12 cellular contexts compared by ENCODE assay signal in genomic region chr19:54172413-54172763, GRCh38. TPM values are rescaled to one million over a fixed set of nuclear protein-coding genes. Genes with fewer than 3 reads are reported as not detected.
DNase-seq lines count a peak whose midpoint lies in the region; ATAC-seq and TF ChIP-seq lines count a peak whose summit lies in the region.
"Had no signal": no experiment of that assay in that cellular context is flagged by ENCODE, and none has a peak within 500 bp of the region (broad histone marks: within the 10 kb centered on the region; RNA-seq: fewer than 3 reads in every experiment).

No MANE protein-coding gene starts in this region.

- H2AFZ ChIP-seq in GM23338: no peak overlapping the region
- no peak overlapping the region for H2AFZ ChIP-seq in trophoblast cell (ENCODE audit: insufficient read depth, low read length, poor library complexity)

- H3K27ac ChIP-seq in GM23338 (ENCODE audit: low read depth) (peak overlapping the region; percentile 73), Panc1 (ENCODE audit: low read length) (peak overlapping the region; percentile 36), right cardiac atrium (ENCODE audit: low read length) (no peak overlapping the region), trophoblast cell (ENCODE audit: low read depth, low read length) (peak overlapping the region; percentile 3)
- H3K27ac ChIP-seq: SJCRH30 had no signal

- H3K14ac ChIP-seq in trophoblast cell (ENCODE audit: low read length): peak overlapping the region; percentile 20

- H2BK12ac ChIP-seq in trophoblast cell (ENCODE audit: low read length): no peak overlapping the region

- BruUV-seq in Panc1 (replicated peaks; lab: Mats Ljungman, UMichigan): no TSS peak

- H3K9me2 ChIP-seq in GM23338 (ENCODE audit: insufficient read depth): no peaks in the 10 kb centered on the region

- peak overlapping the region; percentile 84 for H3K4me3 Mint-ChIP-seq in GM23338

- no peak overlapping the region for H2BK5ac ChIP-seq in trophoblast cell (ENCODE audit: low read depth, low read length, poor library complexity)

- intact Hi-C loops in Panc1 (cut with micrococcal nuclease; ENCODE audit: unreplicated experiment) (no loop called here), right cardiac atrium (cut with DNase I) (loop anchor here in 1 of 4 donors (5.0 kb wide), 1 partner anchor 60 kb away; no protein-coding TSS in a partner anchor)

- H3K9me3 ChIP-seq in Panc1 (ENCODE audit: control insufficient read depth, insufficient read depth, low read depth, low read length) (no peaks in the 10 kb centered on the region), right cardiac atrium (ENCODE audit: control insufficient read depth, low read length) (no peaks in the 10 kb centered on the region), trophoblast cell (ENCODE audit: insufficient read depth, low read depth, low read length) (peaks cover 1% of the 10 kb centered on the region)
- H3K9me3 ChIP-seq: SJCRH30 had no signal

- no peaks in the 10 kb centered on the region for H4K20me1 ChIP-seq in GM23338 (replicated peaks; ENCODE audit: insufficient read depth)

- no peak overlapping the region for H4K12ac ChIP-seq in trophoblast cell (ENCODE audit: low read depth, low read length)

- peaks cover 10% of the 10 kb centered on the region for H3K36me3 Mint-ChIP-seq in GM23338 (ENCODE audit: low read depth)

- peaks cover 13% of the 10 kb centered on the region for H3F3A ChIP-seq in GM23338 (replicated peaks; ENCODE audit: low read depth)

- peaks cover 4% of the 10 kb centered on the region for H3K79me1 ChIP-seq in trophoblast cell (ENCODE audit: low read length)

- peak overlapping the region; percentile 7 for H3K9ac ChIP-seq in trophoblast cell (ENCODE audit: low read length)

- peak overlapping the region; percentile 90 for H3K27ac Mint-ChIP-seq in GM23338
- H3K27ac Mint-ChIP-seq: activated T-helper 2 cell treated with anti-CD3 and anti-CD28 coated beads, Interferon-gamma antibody, Interleukin-2, Interleukin-4, amounts not matched to agents 10 μg/mL and 5 μg/mL and 100 μg/mL, durations not matched to agents 14 hours and 24 hours and 36 hours had no signal

- H3K36me3 ChIP-seq in GM23338 (ENCODE audit: insufficient read depth) (peaks cover 9% of the 10 kb centered on the region; the same call in 1 of the 2 replicates), Panc1 (ENCODE audit: control insufficient read depth, insufficient read depth, low read length) (no peaks in the 10 kb centered on the region), trophoblast cell (ENCODE audit: control insufficient read depth in 1 of 2, insufficient read depth in 2 of 2, low read length in 2 of 2) (peaks cover 7 to 14% of the 10 kb centered on the region in 2 experiments)
- H3K36me3 ChIP-seq: SJCRH30 had no signal

- no peaks in the 10 kb centered on the region; the same call in 1 of the 3 replicates for H3K9me3 Mint-ChIP-seq in GM23338
- H3K9me3 Mint-ChIP-seq: activated T-helper 2 cell treated with anti-CD3 and anti-CD28 coated beads, Interferon-gamma antibody, Interleukin-2, Interleukin-4, amounts not matched to agents 10 μg/mL and 5 μg/mL and 100 μg/mL, durations not matched to agents 14 hours and 24 hours and 36 hours had no signal

- H2BK120ac ChIP-seq in trophoblast cell (ENCODE audit: insufficient read depth, low read length, poor library complexity): peak overlapping the region; percentile 14

- DNase-seq in GM23338 (ENCODE audit: low spot score) (no peak), Panc1 (ENCODE audit: low read depth, low spot score) (no peak), right cardiac atrium (peak in 2 of 3 donors; percentile 56 to 78), trophoblast cell (peak; percentile 43 to 64), putamen (ENCODE audit: low spot score) (no peak), dedifferentiated amniotic fluid mesenchymal stem cell (ENCODE audit: extremely low spot score) (no peak), AG08396 (ENCODE audit: low spot score) (no peak)
- DNase-seq: caudate nucleus; SJCRH30; stimulated activated CD4-positive, alpha-beta T cell treated with anti-CD3 and anti-CD28 coated beads, Interleukin-4, amount 100 ng/mL, for 1 hour had no signal

- no peak overlapping the region for H3K23ac ChIP-seq in trophoblast cell (ENCODE audit: low read length)

- ATAC-seq in GM23338: no peak
- ATAC-seq in Panc1: no peak
- no peak for ATAC-seq in right cardiac atrium
- ATAC-seq in HG02678 (IDR thresholded peaks at IDR 0.05; ENCODE audit: unreplicated experiment): no peak

- peaks cover 12% of the 10 kb centered on the region for H3K4me1 Mint-ChIP-seq in GM23338

- POLR2A ChIA-PET in Panc1 (lab: Charles Lee): no interaction called here

- H3K79me2 ChIP-seq in GM23338 (replicated peaks; ENCODE audit: insufficient read depth): no peaks in the 10 kb centered on the region
- H3K79me2 ChIP-seq in trophoblast cell (ENCODE audit: control insufficient read depth, insufficient read depth, low read length, poor library complexity): no peaks in the 10 kb centered on the region

- peak overlapping the region; percentile 77 for H4K8ac ChIP-seq in trophoblast cell (ENCODE audit: low read depth, low read length)

- H2AK5ac ChIP-seq in trophoblast cell (ENCODE audit: low read length): no peak overlapping the region

- H3K18ac ChIP-seq in trophoblast cell (ENCODE audit: low read length): peak overlapping the region; percentile 14

- no peak overlapping the region for H3K4ac ChIP-seq in trophoblast cell (ENCODE audit: low read depth, low read length)

- WGBS in right cardiac atrium: 46% methylated on average over 6 of the region's 7 CpGs
- no CpG with 5 or more reads among the region's 7 CpGs for WGBS in trophoblast cell (ENCODE audit: extremely low coverage, insufficient coverage, insufficient read length)

- H3K27me3 ChIP-seq in GM23338 (ENCODE audit: insufficient read depth): no peaks in the 10 kb centered on the region
- H3K27me3 ChIP-seq in Panc1 (ENCODE audit: control insufficient read depth, insufficient read depth, low read length): no peaks in the 10 kb centered on the region
- no peaks in the 10 kb centered on the region for H3K27me3 ChIP-seq in right cardiac atrium (ENCODE audit: control insufficient read depth, insufficient read depth)
- H3K27me3 ChIP-seq in trophoblast cell (ENCODE audit: insufficient read depth, low read length): no peaks in the 10 kb centered on the region
- H3K27me3 ChIP-seq: SJCRH30 had no signal

- CTCF ChIA-PET in Panc1 (lab: Charles Lee): interaction anchor here (0.6 kb wide), 1 partner anchor 15 kb away, joined by 4 read pairs; no protein-coding TSS in a partner anchor

- TF ChIP-seq CTCF in GM23338 (conservative IDR thresholded peaks at IDR 0.05; ENCODE audit: low read depth in 2 of 2) (no peak), Panc1 (IDR thresholded peaks at IDR 0.05) (no peak)

- peaks cover 2% of the 10 kb centered on the region; the same call in 1 of the 2 replicates for H3K4me1 ChIP-seq in GM23338 (ENCODE audit: insufficient read depth)
- peaks cover 9% of the 10 kb centered on the region for H3K4me1 ChIP-seq in Panc1 (ENCODE audit: control insufficient read depth, insufficient read depth, low read length)
- no peaks in the 10 kb centered on the region for H3K4me1 ChIP-seq in right cardiac atrium (ENCODE audit: control insufficient read depth, insufficient read depth, low read length)
- H3K4me1 ChIP-seq in trophoblast cell (ENCODE audit: control insufficient read depth in 1 of 2, insufficient read depth in 2 of 2, low read length in 2 of 2): peaks cover 4 to 12% of the 10 kb centered on the region in 2 experiments
- H3K4me1 ChIP-seq: SJCRH30 had no signal

- H3K27me3 Mint-ChIP-seq in GM23338 (ENCODE audit: insufficient read depth, low read depth, poor library complexity): peaks cover 24% of the 10 kb centered on the region

- peak overlapping the region; percentile 53 for H3K4me3 ChIP-seq in GM23338
- peak overlapping the region in 1 of 2 experiments; percentile 9; a peak in 1 of 4 replicates for H3K4me3 ChIP-seq in Panc1 (ENCODE audit: low read depth in 2 of 2, low read length in 2 of 2)
- H3K4me3 ChIP-seq in right cardiac atrium (ENCODE audit: low read length): no peak overlapping the region
- H3K4me3 ChIP-seq in trophoblast cell (ENCODE audit: low read depth, low read length): peak overlapping the region; percentile 23
- H3K4me3 ChIP-seq: SJCRH30 had no signal

- H4K91ac ChIP-seq in trophoblast cell (ENCODE audit: low read depth, low read length): peak overlapping the region; percentile 30

- peak overlapping the region; percentile 80 for H3K4me2 ChIP-seq in GM23338
- peak overlapping the region; percentile 45 for H3K4me2 ChIP-seq in trophoblast cell (ENCODE audit: low read length)

- in situ Hi-C loops in Panc1 (cut with HindIII; ENCODE audit: low pct_unique_long_range_greater_than_20kb, low sequenced_read_pairs): no loop called here

RNA-seq across cellular contexts. Expression of gene TMC4, which starts 0.6 kb away (rescaled TPM):
- 0.58 and 2.3 TPM in 2 replicates for total RNA-seq in GM23338 (2014; rRNA removed; shearing (Covaris generic))
- 7.8 and 8.2 TPM in 2 replicates for polyA plus RNA-seq in GM23338 (2016; fragmentation: Nextera tagmentation; extraction: Ambion mirVana)
- total RNA-seq in Panc1 (2021; ENCODE audit: unreplicated experiment): 5.1 TPM
- 8.4 TPM for polyA plus RNA-seq in Panc1 (2012; ENCODE audit: insufficient read length)
- total RNA-seq in right cardiac atrium: 1 to 10 TPM; 1.0 to 3.8 (median 2.5) TPM
- polyA plus RNA-seq in right cardiac atrium: 2.3 TPM
- polyA plus RNA-seq in trophoblast cell (2013): 6.2 and 6.5 TPM in 2 replicates
- total RNA-seq: SJCRH30 had no signal

RNA-seq across cellular contexts. Expression of gene LENG1, which starts 12.9 kb away (rescaled TPM):
- total RNA-seq in GM23338 (2014; rRNA removed; shearing (Covaris generic)): 4.7 TPM in 2 replicates
- polyA plus RNA-seq in GM23338 (2016; fragmentation: Nextera tagmentation; extraction: Ambion mirVana): 17.2 and 19.3 TPM in 2 replicates
- 11.2 TPM for total RNA-seq in Panc1 (2021; ENCODE audit: unreplicated experiment)
- polyA plus RNA-seq in Panc1 (2012; ENCODE audit: insufficient read length): 19.3 TPM
- total RNA-seq in right cardiac atrium: 1 to 10 TPM; 5.3 to 7.6 (median 7.0) TPM
- 11.0 TPM for polyA plus RNA-seq in right cardiac atrium
- 6.2 TPM in 2 replicates for polyA plus RNA-seq in trophoblast cell (2013)

RNA-seq across cellular contexts. Expression of gene MBOAT7, which starts 17.0 kb away (rescaled TPM):
- 140 and 184 TPM in 2 replicates for total RNA-seq in GM23338 (2014; rRNA removed; shearing (Covaris generic))
- polyA plus RNA-seq in GM23338 (2016; fragmentation: Nextera tagmentation; extraction: Ambion mirVana): 73.5 and 77.8 TPM in 2 replicates
- total RNA-seq in Panc1 (2021; ENCODE audit: unreplicated experiment): 264 TPM
- 301 TPM for polyA plus RNA-seq in Panc1 (2012; ENCODE audit: insufficient read length)
- 10 to 100 TPM; 18.9 to 23.6 (median 21.4) TPM for total RNA-seq in right cardiac atrium
- 16.1 TPM for polyA plus RNA-seq in right cardiac atrium
- 289 and 304 TPM in 2 replicates for polyA plus RNA-seq in trophoblast cell (2013)

RNA-seq across cellular contexts. Expression of gene TSEN34, which starts 18.7 kb away (rescaled TPM):
- total RNA-seq in GM23338 (2014; rRNA removed; shearing (Covaris generic)): 51.2 and 53.4 TPM in 2 replicates
- 33.0 and 36.6 TPM in 2 replicates for polyA plus RNA-seq in GM23338 (2016; fragmentation: Nextera tagmentation; extraction: Ambion mirVana)
- 194 TPM for total RNA-seq in Panc1 (2021; ENCODE audit: unreplicated experiment)
- 160 TPM for polyA plus RNA-seq in Panc1 (2012; ENCODE audit: insufficient read length)
- total RNA-seq in right cardiac atrium: 10 to 100 TPM; 17.6 to 22.1 (median 18.3) TPM
- 20.9 TPM for polyA plus RNA-seq in right cardiac atrium
- polyA plus RNA-seq in trophoblast cell (2013): 73.3 and 75.2 TPM in 2 replicates

RNA-seq across cellular contexts. Expression of gene RPS9, which starts 28.3 kb away (rescaled TPM):
- 1,754 and 2,101 TPM in 2 replicates for total RNA-seq in GM23338 (2014; rRNA removed; shearing (Covaris generic))
- polyA plus RNA-seq in GM23338 (2016; fragmentation: Nextera tagmentation; extraction: Ambion mirVana): 1,060 and 1,149 TPM in 2 replicates
- total RNA-seq in Panc1 (2021; ENCODE audit: unreplicated experiment): 823 TPM
- polyA plus RNA-seq in Panc1 (2012; ENCODE audit: insufficient read length): 1,638 TPM
- 100 to 1,000 TPM; 704 to 879 (median 833) TPM for total RNA-seq in right cardiac atrium
- polyA plus RNA-seq in right cardiac atrium: 1,572 TPM
- polyA plus RNA-seq in trophoblast cell (2013): 1,462 and 1,531 TPM in 2 replicates

Comparison
In these comparisons a context has a peak if more than half of its experiments do, and no peak if none do; other contexts are left out.
1. DNase-seq: peak in right cardiac atrium (2 of 3) and trophoblast cell (2 of 2); none in GM23338 (single experiment), Panc1 (single experiment), putamen (single experiment), dedifferentiated amniotic fluid mesenchymal stem cell (single experiment) and AG08396 (single experiment).